Comparison of ENCODE assay signal across 37 cellular contexts in genomic region chr3:181289306-181289705, GRCh38.
"Had no signal": no experiment of that assay in that cellular context is flagged by ENCODE, and none has a peak within 500 bp of the region (broad histone marks: within the 10 kb centered on the region; RNA-seq: fewer than 3 reads in every experiment).

No MANE protein-coding gene starts in this region.

- H3K4me3 Mint-ChIP-seq: activated naive CD4-positive, alpha-beta T cell treated with anti-CD3 and anti-CD28 coated beads for 36 hours; activated naive CD4-positive, alpha-beta T cell treated with anti-CD3 and anti-CD28 coated beads, Interleukin-2, amount 10 ng/mL, durations not matched to agents 7 days and 5 days; activated naive CD4-positive, alpha-beta T cell treated with anti-CD3 and anti-CD28 coated beads, Interleukin-2, amount 50 U/mL, for 24 hours; activated naive CD8-positive, alpha-beta T cell; activated naive CD8-positive, alpha-beta T cell treated with anti-CD3 and anti-CD28 coated beads for 36 hours; activated naive CD8-positive, alpha-beta T cell treated with anti-CD3 and anti-CD28 coated beads, Interleukin-2, amount 10 ng/mL, durations not matched to agents 7 days and 5 days; activated naive CD8-positive, alpha-beta T cell treated with anti-CD3 and anti-CD28 coated beads, Interleukin-2, amount 50 U/mL, for 24 hours; activated T-cell treated with anti-CD3 and anti-CD28 coated beads, Interleukin-2, amount 50 U/mL, for 24 hours; activated T-cell treated with anti-CD3 and anti-CD28 coated beads, Interleukin-2, amount 50 U/mL, for 4 hours; activated T-cell treated with anti-CD3 and anti-CD28 coated beads, Interleukin-2, amount 50 U/mL, for 72 hours; activated T-helper 1 cell treated with anti-CD3 and anti-CD28 coated beads, Interleukin-12 subunit alpha, Interleukin-12 subunit beta, Interleukin-2, Interleukin-4 antibody, amounts not matched to agents 30 ng/mL and 10 ng/mL and 1 ng/mL, durations not matched to agents 14 hours and 24 hours and 36 hours; activated T-helper 17 cell treated with anti-CD3 and anti-CD28 coated beads, Interleukin-2, amount 50 U/mL, for 72 hours; brain; central memory CD8-positive, alpha-beta T cell had no signal

- H3K27me3 ChIP-seq: adrenal gland, ascending aorta, body of pancreas, brain microvascular endothelial cell, breast epithelium, cardiac muscle cell had no signal

- H3K4me3 ChIP-seq: adrenal gland, ascending aorta, body of pancreas, breast epithelium, cardiac muscle cell had no signal

- H3K4me1 Mint-ChIP-seq: activated naive CD4-positive, alpha-beta T cell treated with anti-CD3 and anti-CD28 coated beads, Interleukin-2, amount 10 ng/mL, durations not matched to agents 7 days and 5 days; activated naive CD4-positive, alpha-beta T cell treated with anti-CD3 and anti-CD28 coated beads, Interleukin-2, amount 50 U/mL, for 24 hours; activated naive CD8-positive, alpha-beta T cell treated with anti-CD3 and anti-CD28 coated beads, Interleukin-2, amount 10 ng/mL, durations not matched to agents 7 days and 5 days; activated naive CD8-positive, alpha-beta T cell treated with anti-CD3 and anti-CD28 coated beads, Interleukin-2, amount 50 U/mL, for 24 hours; activated T-helper 17 cell treated with anti-CD3 and anti-CD28 coated beads, Interleukin-2, amount 50 U/mL, for 72 hours; central memory CD8-positive, alpha-beta T cell had no signal

- H3K9me3 Mint-ChIP-seq: activated naive CD4-positive, alpha-beta T cell treated with anti-CD3 and anti-CD28 coated beads for 36 hours; activated naive CD4-positive, alpha-beta T cell treated with anti-CD3 and anti-CD28 coated beads, Interleukin-2, amount 10 ng/mL, durations not matched to agents 7 days and 5 days; activated naive CD4-positive, alpha-beta T cell treated with anti-CD3 and anti-CD28 coated beads, Interleukin-2, amount 50 U/mL, for 24 hours; activated naive CD4-positive, alpha-beta T cell treated with anti-CD3 and anti-CD28 coated beads, Interleukin-2, amount 50 U/mL, for 72 hours; activated naive CD8-positive, alpha-beta T cell treated with anti-CD3 and anti-CD28 coated beads for 36 hours; activated naive CD8-positive, alpha-beta T cell treated with anti-CD3 and anti-CD28 coated beads, Interleukin-2, amount 10 ng/mL, durations not matched to agents 7 days and 5 days; activated naive CD8-positive, alpha-beta T cell treated with anti-CD3 and anti-CD28 coated beads, Interleukin-2, amount 50 U/mL, for 24 hours; activated T-cell treated with anti-CD3 and anti-CD28 coated beads, Interleukin-2, amount 50 U/mL, for 24 hours; activated T-cell treated with anti-CD3 and anti-CD28 coated beads, Interleukin-2, amount 50 U/mL, for 4 hours; activated T-cell treated with anti-CD3 and anti-CD28 coated beads, Interleukin-2, amount 50 U/mL, for 72 hours; activated T-helper 1 cell treated with anti-CD3 and anti-CD28 coated beads, Interleukin-12 subunit alpha, Interleukin-12 subunit beta, Interleukin-2, Interleukin-4 antibody, amounts not matched to agents 30 ng/mL and 10 ng/mL and 1 ng/mL, durations not matched to agents 14 hours and 24 hours and 36 hours; activated T-helper 17 cell treated with anti-CD3 and anti-CD28 coated beads, Interleukin-2, amount 50 U/mL, for 72 hours; activated T-helper 2 cell treated with anti-CD3 and anti-CD28 coated beads, Interferon-gamma antibody, Interleukin-2, Interleukin-4, amounts not matched to agents 10 μg/mL and 5 μg/mL and 100 μg/mL, durations not matched to agents 14 hours and 24 hours and 36 hours; brain; central memory CD8-positive, alpha-beta T cell had no signal

- H3K27ac ChIP-seq: adrenal gland, ascending aorta, body of pancreas, brain microvascular endothelial cell, breast epithelium, cardiac muscle cell had no signal

- H3K27me3 Mint-ChIP-seq: activated naive CD4-positive, alpha-beta T cell treated with anti-CD3 and anti-CD28 coated beads, Interleukin-2, amount 10 ng/mL, durations not matched to agents 7 days and 5 days; activated naive CD4-positive, alpha-beta T cell treated with anti-CD3 and anti-CD28 coated beads, Interleukin-2, amount 50 U/mL, for 24 hours; activated naive CD8-positive, alpha-beta T cell; activated naive CD8-positive, alpha-beta T cell treated with anti-CD3 and anti-CD28 coated beads for 36 hours; activated naive CD8-positive, alpha-beta T cell treated with anti-CD3 and anti-CD28 coated beads, Interleukin-2, amount 10 ng/mL, durations not matched to agents 7 days and 5 days; activated naive CD8-positive, alpha-beta T cell treated with anti-CD3 and anti-CD28 coated beads, Interleukin-2, amount 50 U/mL, for 24 hours; activated T-cell treated with anti-CD3 and anti-CD28 coated beads, Interleukin-2, amount 50 U/mL, for 24 hours; brain; central memory CD8-positive, alpha-beta T cell had no signal

- H3K36me3 Mint-ChIP-seq: activated naive CD4-positive, alpha-beta T cell treated with anti-CD3 and anti-CD28 coated beads, Interleukin-2, amount 10 ng/mL, durations not matched to agents 7 days and 5 days; activated naive CD4-positive, alpha-beta T cell treated with anti-CD3 and anti-CD28 coated beads, Interleukin-2, amount 50 U/mL, for 24 hours; activated naive CD4-positive, alpha-beta T cell treated with anti-CD3 and anti-CD28 coated beads, Interleukin-2, amount 50 U/mL, for 72 hours; activated naive CD8-positive, alpha-beta T cell; activated naive CD8-positive, alpha-beta T cell treated with anti-CD3 and anti-CD28 coated beads for 36 hours; activated naive CD8-positive, alpha-beta T cell treated with anti-CD3 and anti-CD28 coated beads, Interleukin-2, amount 10 ng/mL, durations not matched to agents 7 days and 5 days; brain had no signal

- H3K9me3 ChIP-seq: adrenal gland, ascending aorta, body of pancreas, breast epithelium had no signal

- H3K27ac Mint-ChIP-seq: activated naive CD4-positive, alpha-beta T cell treated with anti-CD3 and anti-CD28 coated beads for 36 hours; activated naive CD4-positive, alpha-beta T cell treated with anti-CD3 and anti-CD28 coated beads, Interleukin-2, amount 10 ng/mL, durations not matched to agents 7 days and 5 days; activated naive CD4-positive, alpha-beta T cell treated with anti-CD3 and anti-CD28 coated beads, Interleukin-2, amount 50 U/mL, for 24 hours; activated naive CD4-positive, alpha-beta T cell treated with anti-CD3 and anti-CD28 coated beads, Interleukin-2, amount 50 U/mL, for 72 hours; activated naive CD8-positive, alpha-beta T cell; activated naive CD8-positive, alpha-beta T cell treated with anti-CD3 and anti-CD28 coated beads for 36 hours; activated naive CD8-positive, alpha-beta T cell treated with anti-CD3 and anti-CD28 coated beads, Interleukin-2, amount 10 ng/mL, durations not matched to agents 7 days and 5 days; activated naive CD8-positive, alpha-beta T cell treated with anti-CD3 and anti-CD28 coated beads, Interleukin-2, amount 50 U/mL, for 24 hours; activated T-cell treated with anti-CD3 and anti-CD28 coated beads, Interleukin-2, amount 50 U/mL, for 24 hours; activated T-cell treated with anti-CD3 and anti-CD28 coated beads, Interleukin-2, amount 50 U/mL, for 72 hours; activated T-helper 1 cell treated with anti-CD3 and anti-CD28 coated beads, Interleukin-12 subunit alpha, Interleukin-12 subunit beta, Interleukin-2, Interleukin-4 antibody, amounts not matched to agents 30 ng/mL and 10 ng/mL and 1 ng/mL, durations not matched to agents 14 hours and 24 hours and 36 hours; activated T-helper 17 cell treated with anti-CD3 and anti-CD28 coated beads, Interleukin-2, amount 50 U/mL, for 72 hours; activated T-helper 2 cell treated with anti-CD3 and anti-CD28 coated beads, Interferon-gamma antibody, Interleukin-2, Interleukin-4, amounts not matched to agents 10 μg/mL and 5 μg/mL and 100 μg/mL, durations not matched to agents 14 hours and 24 hours and 36 hours had no signal

- H3K36me3 ChIP-seq: adrenal gland, ascending aorta, brain microvascular endothelial cell, breast epithelium, cardiac muscle cell had no signal

- DNase-seq: activated effector memory CD4-positive, alpha-beta T cell treated with anti-CD3 and anti-CD28 coated beads, Interleukin-2, amount 50 U/mL, for 16 hours; activated effector memory CD4-positive, alpha-beta T cell treated with Interleukin-2 at 50 U/mL for 16 hours; activated gamma-delta T cell; activated gamma-delta T cell treated with Interleukin-2 at 50 U/mL for 16 hours; activated naive CD4-positive, alpha-beta T cell; activated naive CD4-positive, alpha-beta T cell treated with anti-CD3 and anti-CD28 coated beads for 36 hours; activated naive CD4-positive, alpha-beta T cell treated with anti-CD3 and anti-CD28 coated beads, Interleukin-2, amount 10 ng/mL, durations not matched to agents 7 days and 5 days; activated naive CD4-positive, alpha-beta T cell treated with anti-CD3 and anti-CD28 coated beads, Interleukin-2, amount 50 U/mL, for 16 hours; activated naive CD4-positive, alpha-beta T cell treated with Interleukin-2 at 50 U/mL for 16 hours; activated naive CD8-positive, alpha-beta T cell treated with anti-CD3 and anti-CD28 coated beads for 36 hours; activated naive CD8-positive, alpha-beta T cell treated with anti-CD3 and anti-CD28 coated beads, Interleukin-2, amount 10 ng/mL, durations not matched to agents 7 days and 5 days; activated naive CD8-positive, alpha-beta T cell treated with anti-CD3 and anti-CD28 coated beads, Interleukin-2, amount 50 U/mL, for 24 hours; activated T-cell treated with anti-CD3 and anti-CD28 coated beads, Interleukin-2, amount 50 U/mL, for 1 hour; activated T-cell treated with anti-CD3 and anti-CD28 coated beads, Interleukin-2, amount 50 U/mL, for 24 hours; activated T-cell treated with anti-CD3 and anti-CD28 coated beads, Interleukin-2, amount 50 U/mL, for 4 hours; activated T-cell treated with anti-CD3 and anti-CD28 coated beads, Interleukin-2, amount 50 U/mL, for 48 hours; activated T-cell treated with anti-CD3 and anti-CD28 coated beads, Interleukin-2, amount 50 U/mL, for 72 hours; adrenal gland; amniotic stem cell; amygdala; anterior cingulate cortex; aorta; body of pancreas; brain microvascular endothelial cell; central memory CD4-positive, alpha-beta T cell; cerebellar nuclear complex had no signal

- ATAC-seq: activated naive CD4-positive, alpha-beta T cell treated with anti-CD3 and anti-CD28 coated beads, Interleukin-2, amount 50 U/mL, for 72 hours; activated naive CD8-positive, alpha-beta T cell treated with anti-CD3 and anti-CD28 coated beads, Interleukin-2, amount 50 U/mL, for 24 hours; activated T-cell treated with anti-CD3 and anti-CD28 coated beads, Interleukin-2, amount 50 U/mL, for 4 hours; activated T-cell treated with anti-CD3 and anti-CD28 coated beads, Interleukin-2, amount 50 U/mL, for 72 hours; activated T-helper 17 cell treated with anti-CD3 and anti-CD28 coated beads, Interleukin-2, amount 50 U/mL, for 72 hours; body of pancreas had no signal
